In genomic region chr5:173667702-173668101, GRCh38 we compare ENCODE assay signal across 15 cellular contexts.
"Had no signal": no experiment of that assay in that cellular context is flagged by ENCODE, and none has a peak within 500 bp of the region (broad histone marks: within the 10 kb centered on the region; RNA-seq: fewer than 3 reads in every experiment).

No MANE protein-coding gene starts in this region.

- H3K9me3 ChIP-seq: esophagus squamous epithelium, neutrophil, pancreas, right lobe of liver had no signal

- H3K36me3 ChIP-seq: esophagus squamous epithelium, neutrophil, pancreas, right lobe of liver had no signal

- H3K4me3 ChIP-seq: esophagus squamous epithelium, pancreas, right lobe of liver had no signal

- ATAC-seq: naive thymus-derived CD8-positive, alpha-beta T cell; pancreas; right lobe of liver; stimulated activated naive B cell treated with anti-CD40 and anti-IgM and Interleukin-4, amounts not matched to agents 10 μg/mL and 1 μg/mL and 100 μg/mL, for 72 hours had no signal

- DNase-seq: dermis blood vessel endothelial cell; effector memory CD4-positive, alpha-beta T cell; erythroblast; esophagus squamous epithelium; mesenchymal stem cell; midbrain; naive thymus-derived CD8-positive, alpha-beta T cell; nephron progenitor cell; pancreas; right lobe of liver; small intestine; stimulated activated CD4-positive, alpha-beta T cell treated with anti-CD3 and anti-CD28 coated beads, Interleukin-15, amount 100 ng/mL, for 24 hours; stimulated activated CD4-positive, alpha-beta T cell treated with anti-CD3 and anti-CD28 coated beads, Interleukin-2, amount 100 ng/mL, for 48 hours; stimulated activated naive B cell treated with anti-CD40 and anti-IgM and Interleukin-4, amounts not matched to agents 10 μg/mL and 1 μg/mL and 100 μg/mL, for 72 hours had no signal

- H3K27me3 ChIP-seq: neutrophil, pancreas, right lobe of liver had no signal

- H3K27ac ChIP-seq: esophagus squamous epithelium, neutrophil, pancreas, right lobe of liver had no signal
